7 cellular contexts compared by ENCODE assay signal in genomic region chr22:38398609-38399401, GRCh38. TPM values are rescaled to one million over a fixed set of nuclear protein-coding genes. Genes with fewer than 3 reads are reported as not detected.
DNase-seq lines count a peak whose midpoint lies in the region; ATAC-seq, FAIRE-seq and TF ChIP-seq lines count a peak whose summit lies in the region.

No MANE protein-coding gene starts in this region.

- peaks cover 25% of the 10 kb centered on the region for H3K4me1 Mint-ChIP-seq in activated CD8-positive, alpha-beta T cell treated with anti-CD3 and anti-CD28 coated beads for 36 hours (ENCODE audit: low read depth)
- peaks cover 20% of the 10 kb centered on the region for H3K4me1 Mint-ChIP-seq in memory B cell

- ATAC-seq in HG03064 (IDR thresholded peaks at IDR 0.05; ENCODE audit: low read depth, unreplicated experiment) (peak; percentile 49), memory B cell (ENCODE audit: low read depth) (peak; percentile 74)
- ATAC-seq in activated CD8-positive, alpha-beta T cell treated with anti-CD3 and anti-CD28 coated beads for 36 hours = peak; percentile 82

- intact Hi-C loops in activated CD8-positive, alpha-beta T cell treated with anti-CD3 and anti-CD28 coated beads for 36 hours (cut with micrococcal nuclease) = no loop called here

- CTCF ChIA-PET in activated CD8-positive, alpha-beta T cell treated with anti-CD3 and anti-CD28 coated beads for 36 hours (lab: Charles Lee) = no interaction called here

- H3K9me3 Mint-ChIP-seq in activated CD8-positive, alpha-beta T cell treated with anti-CD3 and anti-CD28 coated beads for 36 hours = no peaks in the 10 kb centered on the region
- H3K9me3 Mint-ChIP-seq in memory B cell = no peaks in the 10 kb centered on the region

- H3K27me3 Mint-ChIP-seq in activated CD8-positive, alpha-beta T cell treated with anti-CD3 and anti-CD28 coated beads for 36 hours = peaks cover 9% of the 10 kb centered on the region
- no peaks in the 10 kb centered on the region for H3K27me3 Mint-ChIP-seq in memory B cell

- H3K36me3 Mint-ChIP-seq in activated CD8-positive, alpha-beta T cell treated with anti-CD3 and anti-CD28 coated beads for 36 hours (ENCODE audit: low read depth) = no peaks in the 10 kb centered on the region
- no peaks in the 10 kb centered on the region for H3K36me3 Mint-ChIP-seq in memory B cell

- TF ChIP-seq CTCF in activated CD8-positive, alpha-beta T cell treated with anti-CD3 and anti-CD28 coated beads for 36 hours (IDR thresholded peaks at IDR 0.05) = no peak

- peak overlapping the region; percentile 70 for H3K4me3 Mint-ChIP-seq in activated CD8-positive, alpha-beta T cell treated with anti-CD3 and anti-CD28 coated beads for 36 hours
- H3K4me3 Mint-ChIP-seq in memory B cell = peak overlapping the region; percentile 88

- POLR2A ChIA-PET in activated CD8-positive, alpha-beta T cell treated with anti-CD3 and anti-CD28 coated beads for 36 hours (lab: Charles Lee) = interaction anchor here (0.6 kb wide), 1 partner anchor 214 kb away, joined by 3 read pairs; no protein-coding TSS in a partner anchor

- DNase-seq in GM18507 (ENCODE audit: extremely low spot score, insufficient read length, low read depth) (peak; percentile 69), NCI-H748 (lab: John Stamatoyannopoulos, UW; ENCODE audit: unreplicated experiment) (peak; percentile 90), memory B cell (ENCODE audit: low spot score in 2 of 2) (peak; percentile 80 to 86)
- peak; percentile 86 for DNase-seq in activated CD8-positive, alpha-beta T cell treated with anti-CD3 and anti-CD28 coated beads for 36 hours
- peak; percentile 85 for DNase-seq in effector CD8-positive, alpha-beta T cell (lab: John Stamatoyannopoulos, UW)
- peak; percentile 68 to 83 (median 75) for DNase-seq in stimulated activated CD4-positive, alpha-beta T cell treated with anti-CD3 and anti-CD28 coated beads, TNF-alpha, amount 100 ng/mL, for 48 hours (ENCODE audit: low read depth in 3 of 3)

- no peak for FAIRE-seq in GM18507 (lab: Jason Lieb, UNC)

- peak overlapping the region; percentile 34 for H3K27ac Mint-ChIP-seq in activated CD8-positive, alpha-beta T cell treated with anti-CD3 and anti-CD28 coated beads for 36 hours
- H3K27ac Mint-ChIP-seq in memory B cell = peak overlapping the region; percentile 69

RNA-seq across cellular contexts. Expression of gene KCNJ4, which starts 56.2 kb away (rescaled TPM):
- not detected for total RNA-seq in activated CD8-positive, alpha-beta T cell treated with anti-CD3 and anti-CD28 coated beads for 36 hours

Comparison
In these comparisons a context has a peak if more than half of its experiments do, and no peak if none do; other contexts are left out.
1. Peak in every context shown above with its lines: DNase-seq and ATAC-seq.